In the genomic region with DNA sequence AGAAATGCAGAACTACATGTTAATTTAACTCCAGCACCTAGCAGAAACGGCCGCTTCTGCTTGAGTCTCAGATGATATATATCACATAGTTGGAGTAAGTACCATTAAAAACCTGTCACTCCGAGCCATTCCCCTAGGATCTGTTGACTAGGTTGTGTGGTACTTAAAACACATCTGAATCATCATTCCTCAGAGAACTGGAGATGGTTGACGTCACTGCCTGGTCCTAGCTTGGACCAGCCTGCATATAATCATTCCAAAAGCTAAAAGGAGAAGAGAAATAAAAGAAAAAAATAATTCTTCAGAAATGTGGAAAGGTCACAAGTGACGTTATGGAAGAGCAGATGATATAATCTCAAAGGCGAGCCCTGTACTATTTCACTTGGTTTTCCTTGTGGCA, we compare ENCODE assay signal across 20 cellular contexts. TPM values are rescaled to one million over a fixed set of nuclear protein-coding genes. Genes with fewer than 3 reads are reported as not detected.
A peak's percentile ranks its signal among the peaks of the same experiment; 100 is the strongest.
DNase-seq lines count a peak whose midpoint lies in the region; ATAC-seq, FAIRE-seq and TF ChIP-seq lines count a peak whose summit lies in the region.
"Had no signal": no experiment of that assay in that cellular context is flagged by ENCODE, and none has a peak within 500 bp of the region (broad histone marks: within the 10 kb centered on the region; RNA-seq: fewer than 3 reads in every experiment).

No MANE protein-coding gene starts in this region.

- H3K9me3 Mint-ChIP-seq in activated naive CD4-positive, alpha-beta T cell treated with anti-CD3 and anti-CD28 coated beads, Interleukin-2, amount 50 U/mL, for 24 hours: no peaks in the 10 kb centered on the region
- no peaks in the 10 kb centered on the region for H3K9me3 Mint-ChIP-seq in GM23338

- H3K79me2 ChIP-seq in HepG2 (ENCODE audit: insufficient read depth, low read length) (no peaks in the 10 kb centered on the region), GM23338 (replicated peaks; ENCODE audit: insufficient read depth) (no peaks in the 10 kb centered on the region)

- H3K36me3 ChIP-seq in thoracic aorta (no peaks in the 10 kb centered on the region), HepG2 (replicated peaks in 1 of 2; ENCODE audit: control insufficient read depth in 1 of 2, insufficient read depth in 2 of 2, low read length in 2 of 2) (peaks cover 2 to 12% of the 10 kb centered on the region in 2 experiments; a peak in 4 of 5 replicates), GM23338 (ENCODE audit: insufficient read depth) (no peaks in the 10 kb centered on the region)

- H2AFZ ChIP-seq in HepG2 (ENCODE audit: low read length): no peak overlapping the region
- no peak overlapping the region for H2AFZ ChIP-seq in GM23338
- H2AFZ ChIP-seq: PC-9 had no signal

- H3F3A ChIP-seq in GM23338 (replicated peaks; ENCODE audit: low read depth): no peaks in the 10 kb centered on the region

- H3K36me3 Mint-ChIP-seq in activated naive CD4-positive, alpha-beta T cell treated with anti-CD3 and anti-CD28 coated beads, Interleukin-2, amount 50 U/mL, for 24 hours: peaks cover 26% of the 10 kb centered on the region
- peaks cover 6% of the 10 kb centered on the region for H3K36me3 Mint-ChIP-seq in GM23338 (ENCODE audit: low read depth)

- in situ Hi-C loops in HepG2 (cut with HindIII; ENCODE audit: extremely low pct_ligation_motif_present, low pct_unique_long_range_greater_than_20kb): loop anchor here (25.0 kb wide), 1 partner anchor 112 kb away; a partner anchor contains a TSS

- no peak for DNase-seq in activated naive CD4-positive, alpha-beta T cell treated with Interleukin-2 at 50 U/mL for 16 hours
- peak; percentile 10 for DNase-seq in fibroblast of pulmonary artery (ENCODE audit: low read depth)
- peak; percentile 42 for DNase-seq in thoracic aorta (ENCODE audit: low spot score)
- DNase-seq in HepG2 (ENCODE audit: low spot score): no peak
- DNase-seq in GM23338 (ENCODE audit: low spot score): no peak
- no peak for DNase-seq in inferior parietal cortex (ENCODE audit: extremely low spot score)
- DNase-seq: CD8-positive, alpha-beta T cell; DND-41; GF-D8; H7; NCI-H187 treated with DMSO at 0.1 percent for 48 hours; NCI-H510A; PC-9; SJCRH30 had no signal

- H3K4me3 Mint-ChIP-seq in activated naive CD4-positive, alpha-beta T cell treated with anti-CD3 and anti-CD28 coated beads, Interleukin-2, amount 50 U/mL, for 24 hours: no peak overlapping the region
- H3K4me3 Mint-ChIP-seq in GM23338: no peak overlapping the region
- H3K4me3 Mint-ChIP-seq: CD8-positive, alpha-beta T cell had no signal

- H4K20me1 ChIP-seq in HepG2 (ENCODE audit: insufficient read depth, low read length): no peaks in the 10 kb centered on the region
- peaks cover 5% of the 10 kb centered on the region for H4K20me1 ChIP-seq in GM23338 (replicated peaks; ENCODE audit: insufficient read depth)

- no peaks in the 10 kb centered on the region for H3K9me2 ChIP-seq in GM23338 (ENCODE audit: insufficient read depth)

- H3K27ac Mint-ChIP-seq in activated naive CD4-positive, alpha-beta T cell treated with anti-CD3 and anti-CD28 coated beads, Interleukin-2, amount 50 U/mL, for 24 hours: peak overlapping the region; percentile 37
- H3K27ac Mint-ChIP-seq in GM23338: no peak overlapping the region

- intact Hi-C loops in HepG2 (cut with micrococcal nuclease; ENCODE audit: unreplicated experiment): no loop called here

- TF ChIP-seq RAD21 in HepG2 (CRISPR knock-in tag; IDR thresholded peaks at IDR 0.05): no peak

- no peaks in the 10 kb centered on the region for H3K27me3 Mint-ChIP-seq in activated naive CD4-positive, alpha-beta T cell treated with anti-CD3 and anti-CD28 coated beads, Interleukin-2, amount 50 U/mL, for 24 hours
- H3K27me3 Mint-ChIP-seq in GM23338 (ENCODE audit: insufficient read depth, low read depth, poor library complexity): peaks cover 2% of the 10 kb centered on the region

- peaks cover 17% of the 10 kb centered on the region for H3K4me1 Mint-ChIP-seq in activated naive CD4-positive, alpha-beta T cell treated with anti-CD3 and anti-CD28 coated beads, Interleukin-2, amount 50 U/mL, for 24 hours
- H3K4me1 Mint-ChIP-seq in GM23338: peaks cover 9% of the 10 kb centered on the region

- BruUV-seq in HepG2 (replicated peaks; lab: Mats Ljungman, UMichigan): no TSS peak

- peak; percentile 85 for ATAC-seq in thoracic aorta (ENCODE audit: insufficient number of reproducible peaks, low FRiP score, low read depth)
- ATAC-seq in HepG2: no peak
- ATAC-seq in GM23338: no peak
- ATAC-seq: CD8-positive, alpha-beta T cell had no signal

- H3K4me3 ChIP-seq in fibroblast of pulmonary artery (replicated peaks; ENCODE audit: low read depth, low read length) (no peak overlapping the region), thoracic aorta (no peak overlapping the region), HepG2 (replicated peaks in 1 of 3; ENCODE audit: insufficient read depth in 1 of 3, low read depth in 2 of 3, low read length in 3 of 3) (no peak overlapping the region), GM23338 (no peak overlapping the region)
- H3K4me3 ChIP-seq: BLaER1, PC-9, SJCRH30 had no signal

- 85% methylated on average over 6 of the region's 6 CpGs for WGBS in HepG2 (ENCODE audit: low lambda C conversion rate)

- no peak for TF ChIP-seq EP300 in HepG2 (IDR thresholded peaks at IDR 0.05; ENCODE audit: low read depth in 2 of 2, low read length in 2 of 2)
- no peak for TF ChIP-seq EP300 in HepG2 (CRISPR knock-in tag; IDR thresholded peaks at IDR 0.05; ENCODE audit: borderline replicate concordance)

- POLR2A ChIA-PET in HepG2 (lab: Yijun Ruan, JAX): no interaction called here

- TF ChIP-seq CTCF in VCaP (conservative IDR thresholded peaks at IDR 0.05) (no peak), fibroblast of pulmonary artery (IDR thresholded peaks at IDR 0.05; ENCODE audit: low read length, missing control alignments) (no peak), thoracic aorta (IDR thresholded peaks at IDR 0.05) (no peak), HepG2 (CRISPR knock-in tag; IDR thresholded peaks at IDR 0.05) (no peak), GM23338 (conservative IDR thresholded peaks at IDR 0.05; ENCODE audit: low read depth in 2 of 2) (no peak)

- FAIRE-seq in HepG2 (lab: Jason Lieb, UNC): no peak
- FAIRE-seq: D721Med, GM12892 had no signal

- no peaks in the 10 kb centered on the region for H3K27me3 ChIP-seq in thoracic aorta (replicated peaks; ENCODE audit: insufficient read depth)
- no peaks in the 10 kb centered on the region for H3K27me3 ChIP-seq in HepG2 (ENCODE audit: control insufficient read depth in 1 of 2, insufficient read depth in 2 of 2, low read length in 2 of 2)
- H3K27me3 ChIP-seq in GM23338 (ENCODE audit: insufficient read depth): no peaks in the 10 kb centered on the region
- H3K27me3 ChIP-seq: BLaER1, SJCRH30 had no signal

- H3K27ac ChIP-seq in VCaP (peak overlapping the region; percentile 18; the same call in 1 of the 2 replicates), thoracic aorta (no peak overlapping the region), HepG2 (ENCODE audit: extremely low read length, insufficient read depth, low read length) (no peak overlapping the region), GM23338 (ENCODE audit: low read depth) (no peak overlapping the region)
- H3K27ac ChIP-seq: BLaER1, PC-9, SJCRH30 had no signal

- H3K4me1 ChIP-seq in thoracic aorta (ENCODE audit: control insufficient read depth in 1 of 2, low read depth in 2 of 2) (peaks cover 0 to 14% of the 10 kb centered on the region in 2 donors), HepG2 (ENCODE audit: insufficient read depth, low read length) (peaks cover 3% of the 10 kb centered on the region), GM23338 (ENCODE audit: insufficient read depth) (peaks cover 5% of the 10 kb centered on the region; the same call in 1 of the 2 replicates)
- H3K4me1 ChIP-seq: BLaER1, SJCRH30 had no signal

- H3K4me2 ChIP-seq in HepG2 (ENCODE audit: low read depth, low read length) (no peak overlapping the region), GM23338 (no peak overlapping the region)
- H3K4me2 ChIP-seq: BLaER1, PC-9 had no signal

- H3K9me3 ChIP-seq in thoracic aorta (no peaks in the 10 kb centered on the region), HepG2 (ENCODE audit: low read length) (no peaks in the 10 kb centered on the region)
- H3K9me3 ChIP-seq: BLaER1, SJCRH30 had no signal

- CTCF ChIA-PET in HepG2 (lab: Yijun Ruan, JAX; ENCODE audit: low intra/inter-chr PET ratio, low total read pairs): no interaction called here

- no peak overlapping the region for H3K9ac ChIP-seq in HepG2 (ENCODE audit: insufficient read depth, low read depth, low read length)
- H3K9ac ChIP-seq: BLaER1 had no signal

- no peak for TF ChIP-seq POLR2A in HepG2 (IDR thresholded peaks at IDR 0.05; ENCODE audit: insufficient read depth in 1 of 2, low read depth in 2 of 2, low read length in 2 of 2)

RNA-seq across cellular contexts. Expression of a gene that starts 31.3 kb away (rescaled TPM):
- total RNA-seq in thoracic aorta: 10 to 100 TPM in 1 of 2 donors, 1 to 10 TPM in 1; 2.4 to 24.1 TPM
- 11.0 TPM in 2 replicates for total RNA-seq in HepG2 (2016; rRNA removed; fragmentation: Illumina TruSeq; extraction: Trizol)
- 6.7 and 7.7 TPM in 2 replicates for total RNA-seq in HepG2 (2016; cell fraction: cytosol; rRNA removed; fragmentation: Illumina TruSeq; extraction: Trizol; ENCODE audit: low read depth)
- total RNA-seq in HepG2 (2016; cell fraction: insoluble cytoplasmic fraction; rRNA removed; fragmentation: Illumina TruSeq; extraction: Trizol): 9.5 and 11.0 TPM in 2 replicates
- total RNA-seq in HepG2 (2016; cell fraction: membrane; rRNA removed; fragmentation: Illumina TruSeq; extraction: Trizol): 22.4 and 23.7 TPM in 2 replicates
- 5.6 and 6.2 TPM in 2 replicates for total RNA-seq in HepG2 (2016; cell fraction: nucleus; rRNA removed; fragmentation: Illumina TruSeq; extraction: Trizol)
- polyA plus RNA-seq in HepG2 (2011; rRNA removed): 7.5 and 8.8 TPM in 2 replicates
- 5.6 and 9.6 TPM in 2 replicates for polyA plus RNA-seq in HepG2 (2011; cell fraction: cytosol; rRNA removed)
- polyA plus RNA-seq in HepG2 (2011; cell fraction: nucleus; rRNA removed): 7.2 and 7.9 TPM in 2 replicates
- 7.8 and 8.4 TPM in 2 replicates for polyA plus RNA-seq in HepG2 (2012)
- 10.8 and 10.9 TPM in 2 replicates for polyA plus RNA-seq in HepG2 (2016; cell fraction: cytosol; fragmentation: Illumina TruSeq; extraction: Trizol; ENCODE audit: low read depth)
- 11.0 and 13.4 TPM in 2 replicates for polyA plus RNA-seq in HepG2 (2016; cell fraction: insoluble cytoplasmic fraction; fragmentation: Illumina TruSeq; extraction: Trizol; ENCODE audit: low read depth)
- polyA plus RNA-seq in HepG2 (2016; cell fraction: membrane; fragmentation: Illumina TruSeq; extraction: Trizol; ENCODE audit: low read depth): 23.2 and 26.5 TPM in 2 replicates
- polyA plus RNA-seq in HepG2 (2016; cell fraction: nucleus; fragmentation: Illumina TruSeq; extraction: Trizol; ENCODE audit: insufficient read depth, low read depth): 9.0 and 10.2 TPM in 2 replicates
- polyA minus RNA-seq in HepG2 (2011; rRNA and poly(A)+ RNA removed; ENCODE audit: low replicate concordance): 31.4 TPM in 1 of 2 replicates, not detected in the other
- 7.5 and 10.6 TPM in 2 replicates for polyA minus RNA-seq in HepG2 (2011; cell fraction: cytosol; rRNA and poly(A)+ RNA removed)
- polyA minus RNA-seq in HepG2 (2011; cell fraction: nucleus; rRNA and poly(A)+ RNA removed): 5.0 and 7.1 TPM in 2 replicates
- total RNA-seq in GM23338 (2014; rRNA removed; shearing (Covaris generic)): 23.1 and 26.2 TPM in 2 replicates
- 6.2 and 7.1 TPM in 2 replicates for polyA plus RNA-seq in GM23338 (2016; fragmentation: Nextera tagmentation; extraction: Ambion mirVana)

RNA-seq across cellular contexts. Expression of a gene that starts 52.9 kb away (rescaled TPM):
- total RNA-seq in thoracic aorta: not detected
- not detected in 2 replicates for total RNA-seq in HepG2 (2016; rRNA removed; fragmentation: Illumina TruSeq; extraction: Trizol)
- not detected in 2 replicates for total RNA-seq in HepG2 (2016; cell fraction: cytosol; rRNA removed; fragmentation: Illumina TruSeq; extraction: Trizol; ENCODE audit: low read depth)
- total RNA-seq in HepG2 (2016; cell fraction: insoluble cytoplasmic fraction; rRNA removed; fragmentation: Illumina TruSeq; extraction: Trizol): not detected in 2 replicates
- total RNA-seq in HepG2 (2016; cell fraction: membrane; rRNA removed; fragmentation: Illumina TruSeq; extraction: Trizol): not detected in 2 replicates
- total RNA-seq in HepG2 (2016; cell fraction: nucleus; rRNA removed; fragmentation: Illumina TruSeq; extraction: Trizol): not detected in 2 replicates
- polyA plus RNA-seq in HepG2 (2011; rRNA removed): not detected in 2 replicates
- polyA plus RNA-seq in HepG2 (2011; cell fraction: cytosol; rRNA removed): not detected in 2 replicates
- not detected in 2 replicates for polyA plus RNA-seq in HepG2 (2011; cell fraction: nucleus; rRNA removed)
- not detected in 2 replicates for polyA plus RNA-seq in HepG2 (2012)
- not detected in 2 replicates for polyA plus RNA-seq in HepG2 (2016; cell fraction: cytosol; fragmentation: Illumina TruSeq; extraction: Trizol; ENCODE audit: low read depth)
- not detected in 2 replicates for polyA plus RNA-seq in HepG2 (2016; cell fraction: insoluble cytoplasmic fraction; fragmentation: Illumina TruSeq; extraction: Trizol; ENCODE audit: low read depth)
- not detected in 2 replicates for polyA plus RNA-seq in HepG2 (2016; cell fraction: membrane; fragmentation: Illumina TruSeq; extraction: Trizol; ENCODE audit: low read depth)
- not detected in 2 replicates for polyA plus RNA-seq in HepG2 (2016; cell fraction: nucleus; fragmentation: Illumina TruSeq; extraction: Trizol; ENCODE audit: insufficient read depth, low read depth)
- polyA minus RNA-seq in HepG2 (2011; rRNA and poly(A)+ RNA removed; ENCODE audit: low replicate concordance): 0.06 and 0.09 TPM in 2 replicates
- polyA minus RNA-seq in HepG2 (2011; cell fraction: cytosol; rRNA and poly(A)+ RNA removed): not detected in 2 replicates
- polyA minus RNA-seq in HepG2 (2011; cell fraction: nucleus; rRNA and poly(A)+ RNA removed): not detected in 2 replicates
- total RNA-seq in GM23338 (2014; rRNA removed; shearing (Covaris generic)): not detected in 2 replicates
- polyA plus RNA-seq in GM23338 (2016; fragmentation: Nextera tagmentation; extraction: Ambion mirVana): 0.06 TPM in 1 of 2 replicates, not detected in the other
- total RNA-seq: A172, PC-9, SJCRH30 had no signal

Comparison
In these comparisons a context has a peak if more than half of its experiments do, and no peak if none do; other contexts are left out.
1. DNase-seq: peak in fibroblast of pulmonary artery (single experiment) and thoracic aorta (single experiment); none in activated naive CD4-positive, alpha-beta T cell treated with Interleukin-2 at 50 U/mL for 16 hours (single experiment), HepG2 (single experiment), GM23338 (single experiment) and inferior parietal cortex (single experiment).